ENCODE assay signal across 8 cellular contexts in genomic region chr4:107719211-107719926, GRCh38. TPM values are rescaled to one million over a fixed set of nuclear protein-coding genes. Genes with fewer than 3 reads are reported as not detected.
DNase-seq lines count a peak whose midpoint lies in the region; ATAC-seq and TF ChIP-seq lines count a peak whose summit lies in the region.

No MANE protein-coding gene starts in this region.

- H3K4me1 ChIP-seq in sigmoid colon = peaks cover 0 to 24% (median 12%) of the 10 kb centered on the region in 4 donors

- no peaks in the 10 kb centered on the region for H3K36me3 ChIP-seq in sigmoid colon

- ATAC-seq in HG02798 (IDR thresholded peaks at IDR 0.05; ENCODE audit: poor library complexity, unreplicated experiment) = peak; percentile 1

- no peak for TF ChIP-seq POLR2A in sigmoid colon (IDR thresholded peaks at IDR 0.05)

- WGBS in sigmoid colon, 2 donors = 2% methylated on average over 28 of the region's 28 CpGs

- peak overlapping the region; percentile 90 for H3K27ac ChIP-seq in angular gyrus (ENCODE audit: low read depth, low read length)
- H3K27ac ChIP-seq in sigmoid colon = peak overlapping the region; percentile 85 to 90 (median 89)

- no peak for TF ChIP-seq EP300 in sigmoid colon (IDR thresholded peaks at IDR 0.05)

- TF ChIP-seq CTCF in sigmoid colon (IDR thresholded peaks at IDR 0.05) = no peak

- no peaks in the 10 kb centered on the region for H3K27me3 ChIP-seq in sigmoid colon

- intact Hi-C loops in sigmoid colon (cut with DNase I) = loop anchor here (10.0 kb wide), 1 partner anchor 1405 kb away; the partner anchor contains the start of genes AIMP1 and TBCK

- no peaks in the 10 kb centered on the region for H3K9me3 ChIP-seq in sigmoid colon

- H3K4me3 ChIP-seq in sigmoid colon = peak overlapping the region; percentile 82 to 97 (median 96)

- peak; percentile 25 to 28 for DNase-seq in stimulated activated CD4-positive, alpha-beta T cell treated with anti-CD3 and anti-CD28 coated beads, Interleukin-2, amount 100 ng/mL, for 48 hours
- no peak for DNase-seq in stimulated activated CD4-positive, alpha-beta T cell treated with anti-CD3 and anti-CD28 coated beads, Interleukin-4, amount 100 ng/mL, for 24 hours
- DNase-seq in NCI-H69 (lab: John Stamatoyannopoulos, UW) (peak; percentile 74), hypothalamus (lab: John Stamatoyannopoulos, UW) (peak in 27 of 51 donors; percentile 11 to 73 (median 44)), sigmoid colon (peak; percentile 70), DMS114 treated with DMSO at 0.1 percent for 48 hours (lab: John Stamatoyannopoulos, UW; ENCODE audit: unreplicated experiment) (no peak)

RNA-seq across cellular contexts. Expression of gene PAPSS1, which starts 0.7 kb away (rescaled TPM):
- 10 to 100 TPM; 25.5 to 30.0 (median 28.8) TPM for total RNA-seq in sigmoid colon
- polyA plus RNA-seq in sigmoid colon = 10 to 100 TPM; 20.6 to 21.6 (median 21.4) TPM

Comparison
In these comparisons a context has a peak if more than half of its experiments do, and no peak if none do; other contexts are left out.
1. DNase-seq: peak in stimulated activated CD4-positive, alpha-beta T cell treated with anti-CD3 and anti-CD28 coated beads, Interleukin-2, amount 100 ng/mL, for 48 hours (2 of 2), NCI-H69 (single experiment), hypothalamus (27 of 51) and sigmoid colon (single experiment); none in stimulated activated CD4-positive, alpha-beta T cell treated with anti-CD3 and anti-CD28 coated beads, Interleukin-4, amount 100 ng/mL, for 24 hours (single experiment) and DMS114 treated with DMSO at 0.1 percent for 48 hours (single experiment).